Comparison of ENCODE assay signal across 8 cellular contexts in genomic region chr6:10412165-10412947, GRCh38. TPM values are rescaled to one million over a fixed set of nuclear protein-coding genes. Genes with fewer than 3 reads are reported as not detected.
DNase-seq lines count a peak whose midpoint lies in the region; ATAC-seq lines count a peak whose summit lies in the region.

No MANE protein-coding gene starts in this region.

- peak overlapping the region; percentile 51 for H3K27ac Mint-ChIP-seq in activated T-cell treated with anti-CD3 and anti-CD28 coated beads, Interleukin-2, amount 50 U/mL, for 72 hours

- H3K9me3 Mint-ChIP-seq in activated T-cell treated with anti-CD3 and anti-CD28 coated beads, Interleukin-2, amount 50 U/mL, for 72 hours = peaks cover 4 to 6% of the 10 kb centered on the region in 2 donors

- peak; percentile 66 for DNase-seq in AG20443 (ENCODE audit: low spot score)
- peak; percentile 86 for DNase-seq in NCI-H2196 treated with DMSO at 0.1 percent for 48 hours (lab: John Stamatoyannopoulos, UW; ENCODE audit: unreplicated experiment)
- peak; percentile 47 to 56 for DNase-seq in activated T-cell treated with anti-CD3 and anti-CD28 coated beads, Interleukin-2, amount 50 U/mL, for 72 hours
- DNase-seq in glomerular visceral epithelial cell (ENCODE audit: extremely low spot score) = peak; percentile 90
- DNase-seq in posterior vena cava (ENCODE audit: low spot score) = peak; percentile 78
- no peak for DNase-seq in SK-N-DZ (ENCODE audit: low spot score)

- peaks cover 61% of the 10 kb centered on the region for H3K4me1 Mint-ChIP-seq in activated T-cell treated with anti-CD3 and anti-CD28 coated beads, Interleukin-2, amount 50 U/mL, for 72 hours (ENCODE audit: low read depth)

- ATAC-seq in GM18502 (IDR thresholded peaks at IDR 0.05; ENCODE audit: poor library complexity, unreplicated experiment) (peak; percentile 48), HG02943 (IDR thresholded peaks at IDR 0.05; ENCODE audit: low read depth, unreplicated experiment) (peak; percentile 60)
- ATAC-seq in activated T-cell treated with anti-CD3 and anti-CD28 coated beads, Interleukin-2, amount 50 U/mL, for 72 hours (replicated peaks in 1 of 2) = peak; percentile 73 to 77

- H3K27me3 Mint-ChIP-seq in activated T-cell treated with anti-CD3 and anti-CD28 coated beads, Interleukin-2, amount 50 U/mL, for 72 hours (ENCODE audit: low read depth) = peaks cover 96% of the 10 kb centered on the region

- intact Hi-C loops in posterior vena cava (cut with DNase I) = no loop called here

- peaks cover 24 to 29% of the 10 kb centered on the region in 2 donors for H3K36me3 Mint-ChIP-seq in activated T-cell treated with anti-CD3 and anti-CD28 coated beads, Interleukin-2, amount 50 U/mL, for 72 hours (ENCODE audit: insufficient read depth in 2 of 2)

- H3K4me3 Mint-ChIP-seq in activated T-cell treated with anti-CD3 and anti-CD28 coated beads, Interleukin-2, amount 50 U/mL, for 72 hours = peak overlapping the region; percentile 95 to 96

RNA-seq across cellular contexts. Expression of gene TFAP2A, which starts 2.5 kb away (rescaled TPM):
- under 1 TPM; 0.35 to 0.36 TPM for total RNA-seq in activated T-cell treated with anti-CD3 and anti-CD28 coated beads, Interleukin-2, amount 50 U/mL, for 72 hours
- total RNA-seq in posterior vena cava = under 1 TPM in 1 of 2 donors, not detected in 1; 0.52 TPM
- polyA plus RNA-seq in SK-N-DZ (2014; cell fraction: cytosol; rRNA removed) = not detected in 2 replicates
- not detected in 2 replicates for polyA plus RNA-seq in SK-N-DZ (2014; cell fraction: nucleus; rRNA removed)
